8 cellular contexts compared by ENCODE assay signal in the genomic region with DNA sequence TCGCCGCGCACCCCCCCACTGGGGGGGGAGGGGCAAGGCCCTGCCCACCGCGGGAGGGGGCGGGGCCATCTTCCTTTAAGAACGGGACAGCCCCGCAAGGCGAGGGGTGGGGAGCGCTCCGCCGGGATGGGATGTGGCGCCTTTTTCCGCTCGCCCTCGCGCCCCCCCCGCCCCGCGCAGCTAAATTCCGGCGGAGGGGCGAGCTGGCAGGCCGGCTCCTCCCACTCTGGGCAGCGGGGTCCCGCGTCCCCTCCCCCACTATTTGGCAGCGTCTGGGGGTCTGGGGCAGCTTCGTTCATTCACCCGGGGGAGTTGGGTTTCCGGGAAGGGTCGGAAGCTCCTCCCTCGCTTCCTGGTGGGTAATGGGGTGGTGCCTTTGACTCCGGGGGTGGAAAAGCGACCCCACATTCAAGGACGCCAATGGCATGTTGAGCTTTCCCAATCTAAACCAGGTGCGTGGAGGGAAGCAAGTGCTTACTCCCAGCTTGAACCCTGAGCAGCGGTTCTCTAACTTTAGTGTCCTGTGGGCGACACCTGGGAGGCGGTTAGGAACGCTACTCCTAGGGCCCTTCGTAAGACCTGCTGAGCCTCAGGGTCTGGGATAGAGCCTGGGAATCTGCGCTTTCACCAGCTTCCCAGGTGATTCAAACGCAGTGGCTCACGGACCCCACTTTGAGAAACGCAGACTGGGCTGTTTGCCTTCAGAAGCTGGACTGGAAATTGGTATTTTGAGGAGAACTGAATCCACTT. TPM values are rescaled to one million over a fixed set of nuclear protein-coding genes. Genes with fewer than 3 reads are reported as not detected.
DNase-seq lines count a peak whose midpoint lies in the region; ATAC-seq and TF ChIP-seq lines count a peak whose summit lies in the region.

No MANE protein-coding gene starts in this region.

- in situ Hi-C loops in GM13976 (cut with MboI; ENCODE audit: low sequenced_read_pairs, unreplicated experiment), result no loop called here

- peak overlapping the region; percentile 98 for H3K27ac ChIP-seq in SJSA1
- peak overlapping the region; percentile 80 to 89 for H3K27ac ChIP-seq in thoracic aorta

- H3K36me3 Mint-ChIP-seq in activated naive CD4-positive, alpha-beta T cell treated with anti-CD3 and anti-CD28 coated beads for 36 hours (ENCODE audit: low read depth), result peaks cover 20% of the 10 kb centered on the region

- ATAC-seq in omental fat pad (ENCODE audit: low FRiP score) (peak; percentile 66), thoracic aorta (ENCODE audit: insufficient number of reproducible peaks, low FRiP score, low read depth) (peak; percentile 26), GM21737 (IDR thresholded peaks at IDR 0.05; ENCODE audit: unreplicated experiment) (no peak)

- H3K9me3 ChIP-seq in SJSA1 (replicated peaks) (no peaks in the 10 kb centered on the region), thoracic aorta (no peaks in the 10 kb centered on the region)

- H3K9me3 Mint-ChIP-seq in activated naive CD4-positive, alpha-beta T cell treated with anti-CD3 and anti-CD28 coated beads for 36 hours, result no peaks in the 10 kb centered on the region

- H3K4me3 ChIP-seq in SJSA1, result peak overlapping the region; percentile 84
- H3K4me3 ChIP-seq in thoracic aorta, result peak overlapping the region; percentile 95

- peak; percentile 86 for DNase-seq in GM13976 (ENCODE audit: low spot score)
- DNase-seq in HUDEP-2 (lab: John Stamatoyannopoulos, UW; ENCODE audit: unreplicated experiment in 76 of 76), result peak in 50 of 76 experiments; percentile 17 to 70 (median 48)
- peak; percentile 69 to 79 for DNase-seq in SJSA1 (ENCODE audit: low read depth in 1 of 2, low spot score in 2 of 2)
- peak; percentile 86 for DNase-seq in activated naive CD4-positive, alpha-beta T cell treated with anti-CD3 and anti-CD28 coated beads for 36 hours
- peak; percentile 78 for DNase-seq in glomerular visceral epithelial cell (ENCODE audit: extremely low spot score)
- peak; percentile 64 for DNase-seq in omental fat pad (ENCODE audit: low spot score)
- no peak for DNase-seq in thoracic aorta (ENCODE audit: low spot score)

- H3K4me1 ChIP-seq in SJSA1 (replicated peaks) (peaks cover 77% of the 10 kb centered on the region), thoracic aorta (ENCODE audit: control insufficient read depth in 1 of 2, low read depth in 2 of 2) (peaks cover 25 to 56% of the 10 kb centered on the region in 2 donors)

- H3K4me1 Mint-ChIP-seq in activated naive CD4-positive, alpha-beta T cell treated with anti-CD3 and anti-CD28 coated beads for 36 hours (ENCODE audit: low read depth), result peaks cover 73% of the 10 kb centered on the region

- CTCF ChIA-PET in activated naive CD4-positive, alpha-beta T cell treated with anti-CD3 and anti-CD28 coated beads for 36 hours (lab: Charles Lee), result interaction anchor here (0.7 to 2.0 kb wide), 10 partner anchors 10 to 328 kb away, joined by 3 to 4 read pairs (median 3); no protein-coding TSS in a partner anchor

- H3K4me3 Mint-ChIP-seq in activated naive CD4-positive, alpha-beta T cell treated with anti-CD3 and anti-CD28 coated beads for 36 hours, result peak overlapping the region; percentile 93

- H3K27me3 Mint-ChIP-seq in activated naive CD4-positive, alpha-beta T cell treated with anti-CD3 and anti-CD28 coated beads for 36 hours (ENCODE audit: low read depth), result no peaks in the 10 kb centered on the region

- intact Hi-C loops in activated naive CD4-positive, alpha-beta T cell treated with anti-CD3 and anti-CD28 coated beads for 36 hours (cut with micrococcal nuclease), result loop anchor here (1.0 to 5.0 kb wide), 6 partner anchors 155 to 613 kb away; partner anchors contain the start of genes NOL4L and TM9SF4

- TF ChIP-seq CTCF in GM13976 (IDR thresholded peaks at IDR 0.05; ENCODE audit: borderline replicate concordance, control extremely low read depth, extremely low read depth, insufficient read depth, missing control alignments) (no peak), omental fat pad (IDR thresholded peaks at IDR 0.05) (no peak), thoracic aorta (IDR thresholded peaks at IDR 0.05) (no peak)

- H3K27me3 ChIP-seq in SJSA1 (replicated peaks), result no peaks in the 10 kb centered on the region
- no peaks in the 10 kb centered on the region for H3K27me3 ChIP-seq in thoracic aorta (replicated peaks; ENCODE audit: insufficient read depth)

- peak overlapping the region; percentile 95 for H3K27ac Mint-ChIP-seq in activated naive CD4-positive, alpha-beta T cell treated with anti-CD3 and anti-CD28 coated beads for 36 hours

- peaks cover 30% of the 10 kb centered on the region for H3K36me3 ChIP-seq in SJSA1
- H3K36me3 ChIP-seq in thoracic aorta, result no peaks in the 10 kb centered on the region

RNA-seq across cellular contexts. Expression of gene ASXL1, which starts 0.9 kb away (rescaled TPM):
- total RNA-seq in SJSA1 (2014; rRNA removed; shearing (Covaris generic)), result 19.9 and 35.2 TPM in 2 replicates
- 100 to 1,000 TPM; 155 to 162 TPM for total RNA-seq in activated naive CD4-positive, alpha-beta T cell treated with anti-CD3 and anti-CD28 coated beads for 36 hours
- total RNA-seq in omental fat pad, result 100 to 1,000 TPM in 2 of 4 donors, 10 to 100 TPM in 2; 69.2 to 139 (median 104) TPM
- 100 to 1,000 TPM in 1 of 2 donors, 10 to 100 TPM in 1; 74.5 to 135 TPM for total RNA-seq in thoracic aorta
